ENCODE assay signal across 23 cellular contexts in genomic region chr3:174858353-174858752, GRCh38. TPM values are rescaled to one million over a fixed set of nuclear protein-coding genes. Genes with fewer than 3 reads are reported as not detected.
DNase-seq lines count a peak whose midpoint lies in the region; ATAC-seq, FAIRE-seq and TF ChIP-seq lines count a peak whose summit lies in the region.
"Had no signal": no experiment of that assay in that cellular context is flagged by ENCODE, and none has a peak within 500 bp of the region (broad histone marks: within the 10 kb centered on the region; RNA-seq: fewer than 3 reads in every experiment).

No MANE protein-coding gene starts in this region.

- TF ChIP-seq CTCF in 22Rv1 (IDR thresholded peaks at IDR 0.05) = no peak
- TF ChIP-seq CTCF in bronchial epithelial cell (IDR thresholded peaks at IDR 0.05; ENCODE audit: insufficient read depth, low read length, severe bottlenecking) = no peak

- ATAC-seq in left lobe of liver = peak; percentile 28
- ATAC-seq in Right ventricle myocardium superior (ENCODE audit: poor library complexity) = no peak
- ATAC-seq: activated T-cell treated with anti-CD3 and anti-CD28 coated beads, Interleukin-2, amount 50 U/mL, for 72 hours; naive thymus-derived CD4-positive, alpha-beta T cell had no signal

- intact Hi-C loops in Right ventricle myocardium superior (cut with DNase I) = no loop called here

- no peaks in the 10 kb centered on the region for H3K36me3 ChIP-seq in bronchial epithelial cell (ENCODE audit: control insufficient read depth, insufficient read depth, low read length)
- H3K36me3 ChIP-seq: esophagus muscularis mucosa, sigmoid colon had no signal

- DNase-seq in HT-29 (ENCODE audit: low spot score) = peak; percentile 66
- DNase-seq in bronchial epithelial cell (ENCODE audit: low read depth) = peak; percentile 29
- DNase-seq in left lobe of liver (ENCODE audit: low spot score) = no peak
- DNase-seq in amniotic stem cell (lab: John Stamatoyannopoulos, UW) = no peak
- no peak for DNase-seq in Right ventricle myocardium superior
- no peak for DNase-seq in activated T-cell treated with anti-CD3 and anti-CD28 coated beads, Interleukin-2, amount 50 U/mL, for 48 hours
- DNase-seq in central memory CD4-positive, alpha-beta T cell = no peak
- DNase-seq: activated CD4-positive, alpha-beta T cell treated with anti-CD3 and anti-CD28 coated beads for 1 hour; activated CD8-positive, alpha-beta memory T cell treated with anti-CD3 and anti-CD28 coated beads for 24 hours; activated naive CD4-positive, alpha-beta T cell treated with anti-CD3 and anti-CD28 coated beads, Interleukin-2, amount 10 ng/mL, durations not matched to agents 7 days and 5 days; activated T-cell treated with anti-CD3 and anti-CD28 coated beads, Interleukin-2, amount 50 U/mL, for 72 hours; aorta; cerebellar nuclear complex; GF-D8; KBM-7; naive thymus-derived CD4-positive, alpha-beta T cell; OCI-M1; SHP77; sigmoid colon; stimulated activated CD8-positive, alpha-beta memory T cell treated with anti-CD3 and anti-CD28 coated beads, Interleukin-4, amount 100 ng/mL, for 48 hours had no signal

- H3K27ac ChIP-seq in 22Rv1 = peak overlapping the region; percentile 88
- H3K27ac ChIP-seq: esophagus muscularis mucosa, parathyroid adenoma, sigmoid colon had no signal

- no peak for FAIRE-seq in bronchial epithelial cell (lab: Jason Lieb, UNC)

- no peaks in the 10 kb centered on the region for H3K27me3 ChIP-seq in bronchial epithelial cell (ENCODE audit: control insufficient read depth, insufficient read depth, low read length)
- H3K27me3 ChIP-seq: esophagus muscularis mucosa, sigmoid colon had no signal

- H3K4me3 ChIP-seq in bronchial epithelial cell (ENCODE audit: low read depth, low read length) = no peak overlapping the region
- H3K4me3 ChIP-seq: esophagus muscularis mucosa, sigmoid colon had no signal

RNA-seq across cellular contexts. Expression of gene NAALADL2, which starts 0.8 kb away (rescaled TPM):
- total RNA-seq in HT-29 (2014; rRNA removed; shearing (Covaris generic)) = 4.4 and 9.4 TPM in 2 replicates
- total RNA-seq in bronchial epithelial cell = 1.1 and 1.4 TPM in 2 replicates
- total RNA-seq in left lobe of liver = 4.2 TPM
- total RNA-seq in Right ventricle myocardium superior = 2.2 TPM

Comparison
In these comparisons a context has a peak if more than half of its experiments do, and no peak if none do; other contexts are left out.
1. DNase-seq: peak in HT-29 (single experiment) and bronchial epithelial cell (single experiment); none in left lobe of liver (single experiment), amniotic stem cell (single experiment), Right ventricle myocardium superior (single experiment), activated T-cell treated with anti-CD3 and anti-CD28 coated beads, Interleukin-2, amount 50 U/mL, for 48 hours (0 of 2) and central memory CD4-positive, alpha-beta T cell (single experiment).